Comparison of ENCODE assay signal across 1 cellular context in the genomic region with DNA sequence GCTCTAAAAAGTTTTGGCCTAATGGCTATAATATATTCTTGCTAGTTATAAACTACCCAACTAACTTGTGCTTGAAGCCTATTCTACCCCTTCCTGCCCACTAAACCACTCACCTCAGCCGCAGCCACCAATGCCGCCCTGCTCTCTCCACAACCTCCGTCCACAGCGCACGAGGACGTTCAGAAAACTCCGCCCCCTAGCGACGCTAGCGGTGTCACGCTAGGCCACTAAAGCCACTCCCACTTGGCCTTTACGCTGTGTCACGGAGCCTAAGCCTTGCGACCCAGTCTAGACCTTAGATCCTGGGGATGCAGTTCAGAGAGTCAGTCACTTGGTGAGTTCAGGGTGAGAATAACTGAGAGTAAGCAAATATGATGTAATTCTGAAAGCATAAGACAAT.
A peak's percentile ranks its signal among the peaks of the same experiment; 100 is the strongest.
TF ChIP-seq lines count a peak whose summit lies in the region.

A gene (minus strand): TSS at position 171 of the 400 bp plus-strand sequence. CDS start 922 bp downstream, outside the sequence.

TF ChIP-seq in K562, 482 proteins besides CTCF, POLR2A, EP300 and RAD21 (continued from another document and continues in another):
- TF ChIP-seq CBX3 (IDR thresholded peaks at IDR 0.05; ENCODE audit: borderline replicate concordance in 1 of 2, low read length in 2 of 2) (peak in 1 of 2 experiments; percentile 51; a peak in 1 of 3 replicates), FOXA3 (CRISPR knock-in tag; conservative IDR thresholded peaks at IDR 0.05 in 1 of 2, IDR thresholded peaks at IDR 0.05 in 1 of 2) (no peak), NFE2 (IDR thresholded peaks at IDR 0.05; ENCODE audit: low read depth) (peak; percentile 72), TEAD2 (tag; IDR thresholded peaks at IDR 0.05) (no peak), SIN3B (IDR thresholded peaks at IDR 0.05; ENCODE audit: low read depth) (no peak), ZNF507 (tag; conservative IDR thresholded peaks at IDR 0.05) (no peak), CREM (IDR thresholded peaks at IDR 0.05; ENCODE audit: low read depth) (peak; percentile 74), CXXC5 (CRISPR knock-in tag; IDR thresholded peaks at IDR 0.05) (peak; percentile 28; the same call in 1 of the 2 replicates), ZNF23 (CRISPR knock-in tag; IDR thresholded peaks at IDR 0.05) (no peak), SIN3A (IDR thresholded peaks at IDR 0.05; ENCODE audit: borderline replicate concordance in 2 of 2, control insufficient read depth in 1 of 2, low read depth in 2 of 2, low read length in 2 of 2) (no peak), POLR2H (tag; IDR thresholded peaks at IDR 0.05; ENCODE audit: low read depth) (no peak), HEY1 (CRISPR knock-in tag; IDR thresholded peaks at IDR 0.05; ENCODE audit: borderline replicate concordance) (no peak), MYC (IDR thresholded peaks at IDR 0.05; ENCODE audit: low read depth, low read length) (peak; percentile 69), MYC (CRISPR knock-in tag; IDR thresholded peaks at IDR 0.05; ENCODE audit: borderline replicate concordance, low read depth) (no peak), ZFP36 (IDR thresholded peaks at IDR 0.05; ENCODE audit: low read depth, low read length, partially characterized antibody) (no peak), GTF2E2 (tag; IDR thresholded peaks at IDR 0.05) (no peak), ATF1 (CRISPR knock-in tag; IDR thresholded peaks at IDR 0.05) (no peak), ATF1 (tag; IDR thresholded peaks at IDR 0.05) (peak; percentile 43; the same call in 1 of the 2 replicates), RBM39 (optimal IDR thresholded peaks at IDR 0.05; ENCODE audit: low read depth, low read length) (no peak), XRCC4 (IDR thresholded peaks at IDR 0.05; ENCODE audit: extremely low read depth, insufficient read depth, insufficient read length) (no peak), RFX7 (CRISPR knock-in tag; IDR thresholded peaks at IDR 0.05) (no peak), ZNF316 (IDR thresholded peaks at IDR 0.05) (peak; percentile 74), MAFK (IDR thresholded peaks at IDR 0.05; ENCODE audit: low read length) (peak; percentile 18; the same call in 1 of the 2 replicates), CBX1 (IDR thresholded peaks at IDR 0.05; ENCODE audit: low read depth) (no peak), SETDB1 (IDR thresholded peaks at IDR 0.05; ENCODE audit: low read length) (no peak), RHOXF2B (CRISPR knock-in tag; conservative IDR thresholded peaks at IDR 0.05) (no peak), NCOA2 (IDR thresholded peaks at IDR 0.05; ENCODE audit: partially characterized antibody in 2 of 2) (no peak), SMAD4 (CRISPR knock-in tag; conservative IDR thresholded peaks at IDR 0.05) (no peak), OTX1 (CRISPR knock-in tag; IDR thresholded peaks at IDR 0.05) (no peak), KLF16 (IDR thresholded peaks at IDR 0.05) (no peak), FOSL1 (tag; conservative IDR thresholded peaks at IDR 0.05) (no peak), TBL1XR1 (IDR thresholded peaks at IDR 0.05; ENCODE audit: low read length in 2 of 2) (no peak), SREBF1 (IDR thresholded peaks at IDR 0.05; ENCODE audit: borderline replicate concordance, low read depth, low read length) (no peak), SP1 (CRISPR knock-in tag; IDR thresholded peaks at IDR 0.05) (0 out of 2 replicates have a peak, but pooled peaks have one; percentile 44), EHMT2 (IDR thresholded peaks at IDR 0.05) (peak; percentile 18; the same call in 1 of the 2 replicates), C11orf30 (IDR thresholded peaks at IDR 0.05; ENCODE audit: low read depth) (peak; percentile 72), ZNF766 (CRISPR knock-in tag; conservative IDR thresholded peaks at IDR 0.05) (no peak), MAFG (tag; conservative IDR thresholded peaks at IDR 0.05) (0 out of 2 replicates have a peak, but pooled peaks have one; percentile 13), ZBTB1 (CRISPR knock-in tag; IDR thresholded peaks at IDR 0.05; ENCODE audit: borderline replicate concordance, low read depth) (no peak), TAL1 (IDR thresholded peaks at IDR 0.05) (no peak)
- TF ChIP-seq, protein P1, sequence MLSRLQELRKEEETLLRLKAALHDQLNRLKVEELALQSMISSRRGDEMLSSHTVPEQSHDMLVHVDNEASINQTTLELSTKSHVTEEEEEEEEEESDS (CRISPR knock-in tag; IDR thresholded peaks at IDR 0.05) = no peak
- TF ChIP-seq, protein P2, sequence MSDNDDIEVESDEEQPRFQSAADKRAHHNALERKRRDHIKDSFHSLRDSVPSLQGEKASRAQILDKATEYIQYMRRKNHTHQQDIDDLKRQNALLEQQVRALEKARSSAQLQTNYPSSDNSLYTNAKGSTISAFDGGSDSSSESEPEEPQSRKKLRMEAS (CRISPR knock-in tag; IDR thresholded peaks at IDR 0.05) = peak; percentile 54; the same call in 1 of the 2 replicates
- TF ChIP-seq, protein P3, sequence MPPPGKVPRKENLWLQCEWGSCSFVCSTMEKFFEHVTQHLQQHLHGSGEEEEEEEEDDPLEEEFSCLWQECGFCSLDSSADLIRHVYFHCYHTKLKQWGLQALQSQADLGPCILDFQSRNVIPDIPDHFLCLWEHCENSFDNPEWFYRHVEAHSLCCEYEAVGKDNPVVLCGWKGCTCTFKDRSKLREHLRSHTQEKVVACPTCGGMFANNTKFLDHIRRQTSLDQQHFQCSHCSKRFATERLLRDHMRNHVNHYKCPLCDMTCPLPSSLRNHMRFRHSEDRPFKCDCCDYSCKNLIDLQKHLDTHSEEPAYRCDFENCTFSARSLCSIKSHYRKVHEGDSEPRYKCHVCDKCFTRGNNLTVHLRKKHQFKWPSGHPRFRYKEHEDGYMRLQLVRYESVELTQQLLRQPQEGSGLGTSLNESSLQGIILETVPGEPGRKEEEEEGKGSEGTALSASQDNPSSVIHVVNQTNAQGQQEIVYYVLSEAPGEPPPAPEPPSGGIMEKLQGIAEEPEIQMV (tag; conservative IDR thresholded peaks at IDR 0.05; ENCODE audit: low read depth) = no peak
- TF ChIP-seq, protein P4, sequence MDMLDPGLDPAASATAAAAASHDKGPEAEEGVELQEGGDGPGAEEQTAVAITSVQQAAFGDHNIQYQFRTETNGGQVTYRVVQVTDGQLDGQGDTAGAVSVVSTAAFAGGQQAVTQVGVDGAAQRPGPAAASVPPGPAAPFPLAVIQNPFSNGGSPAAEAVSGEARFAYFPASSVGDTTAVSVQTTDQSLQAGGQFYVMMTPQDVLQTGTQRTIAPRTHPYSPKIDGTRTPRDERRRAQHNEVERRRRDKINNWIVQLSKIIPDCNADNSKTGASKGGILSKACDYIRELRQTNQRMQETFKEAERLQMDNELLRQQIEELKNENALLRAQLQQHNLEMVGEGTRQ (CRISPR knock-in tag; IDR thresholded peaks at IDR 0.05) = no peak
- TF ChIP-seq, protein P5, sequence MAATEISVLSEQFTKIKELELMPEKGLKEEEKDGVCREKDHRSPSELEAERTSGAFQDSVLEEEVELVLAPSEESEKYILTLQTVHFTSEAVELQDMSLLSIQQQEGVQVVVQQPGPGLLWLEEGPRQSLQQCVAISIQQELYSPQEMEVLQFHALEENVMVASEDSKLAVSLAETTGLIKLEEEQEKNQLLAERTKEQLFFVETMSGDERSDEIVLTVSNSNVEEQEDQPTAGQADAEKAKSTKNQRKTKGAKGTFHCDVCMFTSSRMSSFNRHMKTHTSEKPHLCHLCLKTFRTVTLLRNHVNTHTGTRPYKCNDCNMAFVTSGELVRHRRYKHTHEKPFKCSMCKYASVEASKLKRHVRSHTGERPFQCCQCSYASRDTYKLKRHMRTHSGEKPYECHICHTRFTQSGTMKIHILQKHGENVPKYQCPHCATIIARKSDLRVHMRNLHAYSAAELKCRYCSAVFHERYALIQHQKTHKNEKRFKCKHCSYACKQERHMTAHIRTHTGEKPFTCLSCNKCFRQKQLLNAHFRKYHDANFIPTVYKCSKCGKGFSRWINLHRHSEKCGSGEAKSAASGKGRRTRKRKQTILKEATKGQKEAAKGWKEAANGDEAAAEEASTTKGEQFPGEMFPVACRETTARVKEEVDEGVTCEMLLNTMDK (IDR thresholded peaks at IDR 0.05; ENCODE audit: borderline replicate concordance, insufficient read depth, low read depth, low read length, poor library complexity, severe bottlenecking) = peak; percentile 87
- TF ChIP-seq, protein P6, sequence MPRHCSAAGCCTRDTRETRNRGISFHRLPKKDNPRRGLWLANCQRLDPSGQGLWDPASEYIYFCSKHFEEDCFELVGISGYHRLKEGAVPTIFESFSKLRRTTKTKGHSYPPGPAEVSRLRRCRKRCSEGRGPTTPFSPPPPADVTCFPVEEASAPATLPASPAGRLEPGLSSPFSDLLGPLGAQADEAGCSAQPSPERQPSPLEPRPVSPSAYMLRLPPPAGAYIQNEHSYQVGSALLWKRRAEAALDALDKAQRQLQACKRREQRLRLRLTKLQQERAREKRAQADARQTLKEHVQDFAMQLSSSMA (CRISPR knock-in tag; IDR thresholded peaks at IDR 0.05) = no peak
- TF ChIP-seq, protein P7, sequence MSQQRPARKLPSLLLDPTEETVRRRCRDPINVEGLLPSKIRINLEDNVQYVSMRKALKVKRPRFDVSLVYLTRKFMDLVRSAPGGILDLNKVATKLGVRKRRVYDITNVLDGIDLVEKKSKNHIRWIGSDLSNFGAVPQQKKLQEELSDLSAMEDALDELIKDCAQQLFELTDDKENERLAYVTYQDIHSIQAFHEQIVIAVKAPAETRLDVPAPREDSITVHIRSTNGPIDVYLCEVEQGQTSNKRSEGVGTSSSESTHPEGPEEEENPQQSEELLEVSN (IDR thresholded peaks at IDR 0.05; ENCODE audit: borderline replicate concordance in 1 of 2, extremely low read depth in 1 of 2, insufficient read depth in 1 of 2, insufficient read length in 1 of 2, low read depth in 1 of 2, low read length in 1 of 2, poor library complexity in 1 of 2, severe bottlenecking in 1 of 2) = peak; percentile 53 to 81
- TF ChIP-seq, protein P8, sequence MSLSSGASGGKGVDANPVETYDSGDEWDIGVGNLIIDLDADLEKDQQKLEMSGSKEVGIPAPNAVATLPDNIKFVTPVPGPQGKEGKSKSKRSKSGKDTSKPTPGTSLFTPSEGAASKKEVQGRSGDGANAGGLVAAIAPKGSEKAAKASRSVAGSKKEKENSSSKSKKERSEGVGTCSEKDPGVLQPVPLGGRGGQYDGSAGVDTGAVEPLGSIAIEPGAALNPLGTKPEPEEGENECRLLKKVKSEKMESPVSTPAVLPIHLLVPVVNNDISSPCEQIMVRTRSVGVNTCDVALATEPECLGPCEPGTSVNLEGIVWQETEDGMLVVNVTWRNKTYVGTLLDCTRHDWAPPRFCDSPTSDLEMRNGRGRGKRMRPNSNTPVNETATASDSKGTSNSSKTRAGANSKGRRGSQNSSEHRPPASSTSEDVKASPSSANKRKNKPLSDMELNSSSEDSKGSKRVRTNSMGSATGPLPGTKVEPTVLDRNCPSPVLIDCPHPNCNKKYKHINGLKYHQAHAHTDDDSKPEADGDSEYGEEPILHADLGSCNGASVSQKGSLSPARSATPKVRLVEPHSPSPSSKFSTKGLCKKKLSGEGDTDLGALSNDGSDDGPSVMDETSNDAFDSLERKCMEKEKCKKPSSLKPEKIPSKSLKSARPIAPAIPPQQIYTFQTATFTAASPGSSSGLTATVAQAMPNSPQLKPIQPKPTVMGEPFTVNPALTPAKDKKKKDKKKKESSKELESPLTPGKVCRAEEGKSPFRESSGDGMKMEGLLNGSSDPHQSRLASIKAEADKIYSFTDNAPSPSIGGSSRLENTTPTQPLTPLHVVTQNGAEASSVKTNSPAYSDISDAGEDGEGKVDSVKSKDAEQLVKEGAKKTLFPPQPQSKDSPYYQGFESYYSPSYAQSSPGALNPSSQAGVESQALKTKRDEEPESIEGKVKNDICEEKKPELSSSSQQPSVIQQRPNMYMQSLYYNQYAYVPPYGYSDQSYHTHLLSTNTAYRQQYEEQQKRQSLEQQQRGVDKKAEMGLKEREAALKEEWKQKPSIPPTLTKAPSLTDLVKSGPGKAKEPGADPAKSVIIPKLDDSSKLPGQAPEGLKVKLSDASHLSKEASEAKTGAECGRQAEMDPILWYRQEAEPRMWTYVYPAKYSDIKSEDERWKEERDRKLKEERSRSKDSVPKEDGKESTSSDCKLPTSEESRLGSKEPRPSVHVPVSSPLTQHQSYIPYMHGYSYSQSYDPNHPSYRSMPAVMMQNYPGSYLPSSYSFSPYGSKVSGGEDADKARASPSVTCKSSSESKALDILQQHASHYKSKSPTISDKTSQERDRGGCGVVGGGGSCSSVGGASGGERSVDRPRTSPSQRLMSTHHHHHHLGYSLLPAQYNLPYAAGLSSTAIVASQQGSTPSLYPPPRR (CRISPR knock-in tag; IDR thresholded peaks at IDR 0.05; ENCODE audit: borderline replicate concordance) = no peak
- TF ChIP-seq, protein P9, sequence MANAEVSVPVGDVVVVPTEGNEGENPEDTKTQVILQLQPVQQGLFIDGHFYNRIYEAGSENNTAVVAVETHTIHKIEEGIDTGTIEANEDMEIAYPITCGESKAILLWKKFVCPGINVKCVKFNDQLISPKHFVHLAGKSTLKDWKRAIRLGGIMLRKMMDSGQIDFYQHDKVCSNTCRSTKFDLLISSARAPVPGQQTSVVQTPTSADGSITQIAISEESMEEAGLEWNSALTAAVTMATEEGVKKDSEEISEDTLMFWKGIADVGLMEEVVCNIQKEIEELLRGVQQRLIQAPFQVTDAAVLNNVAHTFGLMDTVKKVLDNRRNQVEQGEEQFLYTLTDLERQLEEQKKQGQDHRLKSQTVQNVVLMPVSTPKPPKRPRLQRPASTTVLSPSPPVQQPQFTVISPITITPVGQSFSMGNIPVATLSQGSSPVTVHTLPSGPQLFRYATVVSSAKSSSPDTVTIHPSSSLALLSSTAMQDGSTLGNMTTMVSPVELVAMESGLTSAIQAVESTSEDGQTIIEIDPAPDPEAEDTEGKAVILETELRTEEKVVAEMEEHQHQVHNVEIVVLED (CRISPR knock-in tag; IDR thresholded peaks at IDR 0.05) = 0 out of 2 replicates have a peak, but pooled peaks have one; percentile 28
- TF ChIP-seq, protein P10, sequence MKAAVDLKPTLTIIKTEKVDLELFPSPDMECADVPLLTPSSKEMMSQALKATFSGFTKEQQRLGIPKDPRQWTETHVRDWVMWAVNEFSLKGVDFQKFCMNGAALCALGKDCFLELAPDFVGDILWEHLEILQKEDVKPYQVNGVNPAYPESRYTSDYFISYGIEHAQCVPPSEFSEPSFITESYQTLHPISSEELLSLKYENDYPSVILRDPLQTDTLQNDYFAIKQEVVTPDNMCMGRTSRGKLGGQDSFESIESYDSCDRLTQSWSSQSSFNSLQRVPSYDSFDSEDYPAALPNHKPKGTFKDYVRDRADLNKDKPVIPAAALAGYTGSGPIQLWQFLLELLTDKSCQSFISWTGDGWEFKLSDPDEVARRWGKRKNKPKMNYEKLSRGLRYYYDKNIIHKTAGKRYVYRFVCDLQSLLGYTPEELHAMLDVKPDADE (conservative IDR thresholded peaks at IDR 0.05; ENCODE audit: control insufficient read depth, low read depth, low read length) = no peak
- TF ChIP-seq, protein P11, sequence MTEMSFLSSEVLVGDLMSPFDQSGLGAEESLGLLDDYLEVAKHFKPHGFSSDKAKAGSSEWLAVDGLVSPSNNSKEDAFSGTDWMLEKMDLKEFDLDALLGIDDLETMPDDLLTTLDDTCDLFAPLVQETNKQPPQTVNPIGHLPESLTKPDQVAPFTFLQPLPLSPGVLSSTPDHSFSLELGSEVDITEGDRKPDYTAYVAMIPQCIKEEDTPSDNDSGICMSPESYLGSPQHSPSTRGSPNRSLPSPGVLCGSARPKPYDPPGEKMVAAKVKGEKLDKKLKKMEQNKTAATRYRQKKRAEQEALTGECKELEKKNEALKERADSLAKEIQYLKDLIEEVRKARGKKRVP (CRISPR knock-in tag; IDR thresholded peaks at IDR 0.05) = no peak
